Comparison of ENCODE assay signal across 17 cellular contexts in the genomic region with DNA sequence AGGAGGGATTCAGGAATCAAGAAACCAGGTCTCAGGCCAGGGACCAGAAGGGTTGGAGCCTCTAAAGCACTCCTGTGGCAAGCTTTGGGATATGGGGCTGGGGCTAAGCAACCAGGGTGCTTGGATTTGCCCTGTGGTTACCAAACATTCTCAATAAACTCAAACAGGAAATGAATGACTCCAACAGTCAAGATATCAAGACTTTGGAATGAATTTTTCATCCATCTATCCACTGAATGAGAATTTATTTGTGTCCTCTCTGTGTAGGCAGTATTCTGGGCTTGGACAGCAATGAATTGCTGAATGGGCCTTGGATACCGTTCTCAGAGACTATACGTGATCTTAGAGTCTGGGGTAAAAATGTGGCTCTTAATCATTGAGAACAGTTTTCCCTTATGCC.
A peak's percentile ranks its signal among the peaks of the same experiment; 100 is the strongest.
DNase-seq lines count a peak whose midpoint lies in the region; ATAC-seq, FAIRE-seq and TF ChIP-seq lines count a peak whose summit lies in the region.
"Had no signal": no experiment of that assay in that cellular context is flagged by ENCODE, and none has a peak within 500 bp of the region (broad histone marks: within the 10 kb centered on the region; RNA-seq: fewer than 3 reads in every experiment).

No MANE protein-coding gene starts in this region.

- TF ChIP-seq CTCF in AG04449 (IDR thresholded peaks at IDR 0.05; ENCODE audit: insufficient read depth, low read length, missing control alignments) (no peak), fibroblast of the aortic adventitia (IDR thresholded peaks at IDR 0.05; ENCODE audit: insufficient read depth, low read length) (no peak)

- H3K4me3 ChIP-seq in AG04449 (ENCODE audit: low read depth, low read length): no peak overlapping the region
- no peak overlapping the region for H3K4me3 ChIP-seq in fibroblast of the aortic adventitia (ENCODE audit: low read depth, low read length)

- DNase-seq in AG04449 (ENCODE audit: low read depth, low spot score) (peak; percentile 19), GM03348 (ENCODE audit: low spot score) (peak; percentile 47), NCI-H226 (peak; percentile 35), fibroblast of the aortic adventitia (ENCODE audit: low read depth) (peak; percentile 39), urothelium cell line (ENCODE audit: low spot score) (no peak)
- DNase-seq in stimulated activated CD4-positive, alpha-beta T cell treated with anti-CD3 and anti-CD28 coated beads, Interleukin-15, amount 100 ng/mL, for 24 hours: no peak
- DNase-seq: AML-193, NCI-H1048, NCI-H1436 treated with DMSO at 0.1 percent for 48 hours, NCI-H2081 treated with DMSO at 0.1 percent for 48 hours, NCI-H524, SHP77 had no signal

- CTCF ChIA-PET in AG04449 (lab: Yijun Ruan, JAX): interaction anchor here (0.8 to 1.8 kb wide), 3 partner anchors 12 to 184 kb away, joined by 3 to 7 read pairs (median 3); no protein-coding TSS in a partner anchor

- no peak for FAIRE-seq in urothelium cell line (lab: Jason Lieb, UNC)
- FAIRE-seq: HepG2, RCC 7860 had no signal

- no peak for ATAC-seq in GM21717 (IDR thresholded peaks at IDR 0.05; ENCODE audit: unreplicated experiment)
- ATAC-seq in GM21737 (IDR thresholded peaks at IDR 0.05; ENCODE audit: unreplicated experiment): no peak
- ATAC-seq: GM23338, HepG2 had no signal

- POLR2A ChIA-PET in AG04449 (lab: Yijun Ruan, JAX): no interaction called here

Comparison
In these comparisons a context has a peak if more than half of its experiments do, and no peak if none do; other contexts are left out.
1. DNase-seq: peak in AG04449 (single experiment), GM03348 (single experiment), NCI-H226 (single experiment) and fibroblast of the aortic adventitia (single experiment); none in stimulated activated CD4-positive, alpha-beta T cell treated with anti-CD3 and anti-CD28 coated beads, Interleukin-15, amount 100 ng/mL, for 24 hours (single experiment) and urothelium cell line (single experiment).